In the genomic region with DNA sequence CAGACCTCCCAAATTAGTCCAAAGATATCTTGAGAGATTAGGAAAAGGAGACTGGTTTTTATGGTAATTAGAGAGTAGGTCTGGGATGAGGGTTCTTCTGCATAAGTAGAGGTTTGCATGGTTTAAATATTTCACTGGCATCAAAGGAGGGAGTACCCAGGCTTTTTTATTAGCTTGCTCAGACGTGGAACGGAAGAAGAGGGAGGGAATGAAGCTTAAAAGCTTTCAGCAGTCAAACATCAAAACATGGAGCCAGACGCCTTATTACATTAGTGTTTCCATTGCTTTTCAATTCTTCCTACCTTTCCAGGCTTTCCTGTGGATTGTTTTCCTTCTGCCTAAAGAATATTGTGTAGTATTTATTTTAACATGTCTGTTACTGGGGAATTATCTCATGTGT, we compare ENCODE assay signal across 15 cellular contexts.
"Had no signal": no experiment of that assay in that cellular context is flagged by ENCODE, and none has a peak within 500 bp of the region (broad histone marks: within the 10 kb centered on the region; RNA-seq: fewer than 3 reads in every experiment).

No MANE protein-coding gene starts in this region.

- ATAC-seq: foreskin keratinocyte, left colon, left ventricle myocardium superior, sciatic nerve had no signal

- H3K4me1 ChIP-seq: colonic mucosa, foreskin keratinocyte had no signal

- H3K27ac ChIP-seq: colonic mucosa, foreskin keratinocyte, hepatocyte, neutrophil had no signal

- H3K36me3 ChIP-seq: colonic mucosa, neutrophil had no signal

- H3K27ac Mint-ChIP-seq: naive B cell, nephron, type B pancreatic cell had no signal

- H3K4me3 Mint-ChIP-seq: naive B cell, nephron, type B pancreatic cell had no signal

- DNase-seq: colonic mucosa; dermis blood vessel endothelial cell; foreskin keratinocyte; left colon; left ventricle myocardium superior; mesenchymal stem cell; naive B cell; posterior cingulate gyrus; stimulated activated naive CD4-positive, alpha-beta T cell treated with Interleukin-2 at 50 U/mL for 16 hours had no signal

- H3K4me1 Mint-ChIP-seq: naive B cell, nephron had no signal

- H3K4me2 ChIP-seq: hepatocyte had no signal

- H3K9me3 Mint-ChIP-seq: naive B cell, nephron, type B pancreatic cell had no signal

- H3K36me3 Mint-ChIP-seq: naive B cell, type B pancreatic cell had no signal

- H3K4me3 ChIP-seq: colonic mucosa, hepatocyte, lung had no signal

- H3K27me3 ChIP-seq: colonic mucosa, hepatocyte, neutrophil had no signal

- H3K9me3 ChIP-seq: colonic mucosa, neutrophil had no signal

- H3K79me2 ChIP-seq: hepatocyte had no signal

- H2AFZ ChIP-seq: hepatocyte had no signal
